ENCODE assay signal across 8 cellular contexts in the genomic region with DNA sequence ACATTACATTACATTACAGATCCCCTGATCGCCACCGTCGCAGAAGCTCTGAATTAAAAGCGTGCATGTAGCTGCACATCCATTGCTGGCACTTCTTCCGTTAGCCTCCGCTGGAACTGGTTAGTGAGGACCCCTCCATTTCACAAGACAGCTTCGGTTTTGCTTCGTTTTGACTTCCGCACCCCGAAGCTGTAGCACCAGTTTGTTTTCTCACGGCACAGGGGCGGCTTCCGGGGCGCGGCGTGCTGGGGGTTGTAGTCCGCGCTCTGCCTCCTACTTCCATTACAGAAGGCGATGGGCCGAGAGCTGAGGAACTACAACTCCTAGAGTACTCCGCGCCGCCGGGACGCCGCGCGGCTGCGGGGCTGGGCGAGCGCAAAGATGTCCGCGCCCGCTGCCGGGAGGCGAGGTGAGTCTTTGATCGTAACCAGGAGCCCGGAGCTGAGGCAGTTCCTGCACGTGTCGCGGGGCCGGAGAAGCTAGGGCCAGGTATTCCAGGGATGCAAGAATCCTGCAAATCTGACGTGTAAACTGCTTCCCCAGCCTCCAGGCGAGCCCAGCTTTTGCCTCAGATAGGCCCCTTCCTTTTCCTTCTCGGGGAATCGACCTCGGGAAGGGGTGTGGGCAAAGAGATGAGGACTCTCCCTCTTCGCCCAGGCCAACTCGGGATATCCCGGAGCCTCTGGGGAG. TPM values are rescaled to one million over a fixed set of nuclear protein-coding genes. Genes with fewer than 3 reads are reported as not detected.
DNase-seq lines count a peak whose midpoint lies in the region; ATAC-seq lines count a peak whose summit lies in the region.

Gene PEX26, plus strand, starts transcription at position 352 of the 690 bp plus-strand sequence. CDS start 387 bp downstream, outside the sequence.

- H3K9me3 ChIP-seq in KOPT-K1 (ENCODE audit: insufficient read depth, low read length, poor library complexity, severe bottlenecking), result no peaks in the 10 kb centered on the region
- no peaks in the 10 kb centered on the region for H3K9me3 ChIP-seq in naive thymus-derived CD4-positive, alpha-beta T cell (ENCODE audit: control insufficient read depth in 2 of 3, low read length in 3 of 3)

- peaks cover 22 to 66% (median 61%) of the 10 kb centered on the region in 7 donors for H3K4me1 Mint-ChIP-seq in naive thymus-derived CD4-positive, alpha-beta T cell
- peaks cover 42 to 59% of the 10 kb centered on the region in 2 donors for H3K4me1 Mint-ChIP-seq in stimulated activated naive B cell treated with anti-CD40 and anti-IgM and Interleukin-4, amounts not matched to agents 10 μg/mL and 1 μg/mL and 100 μg/mL, for 72 hours

- peaks cover 19 to 27% of the 10 kb centered on the region in 2 donors for H3K4me1 ChIP-seq in naive thymus-derived CD4-positive, alpha-beta T cell (ENCODE audit: control insufficient read depth in 2 of 2, insufficient read depth in 2 of 2, low read length in 2 of 2)

- no peaks in the 10 kb centered on the region for H3K27me3 ChIP-seq in naive thymus-derived CD4-positive, alpha-beta T cell (ENCODE audit: control insufficient read depth in 2 of 2, insufficient read depth in 2 of 2, low read length in 2 of 2)

- peak; percentile 94 for ATAC-seq in GM21737 (IDR thresholded peaks at IDR 0.05; ENCODE audit: unreplicated experiment)
- ATAC-seq in naive thymus-derived CD4-positive, alpha-beta T cell, result peak; percentile 99
- ATAC-seq in stimulated activated naive B cell treated with anti-CD40 and anti-IgM and Interleukin-4, amounts not matched to agents 10 μg/mL and 1 μg/mL and 100 μg/mL, for 72 hours (replicated peaks), result peak; percentile 98 to 99

- peaks cover 0 to 4% (median 0%) of the 10 kb centered on the region in 11 donors for H3K9me3 Mint-ChIP-seq in naive thymus-derived CD4-positive, alpha-beta T cell
- peaks cover 0 to 3% of the 10 kb centered on the region in 2 donors for H3K9me3 Mint-ChIP-seq in stimulated activated naive B cell treated with anti-CD40 and anti-IgM and Interleukin-4, amounts not matched to agents 10 μg/mL and 1 μg/mL and 100 μg/mL, for 72 hours

- intact Hi-C loops in naive thymus-derived CD4-positive, alpha-beta T cell (cut with micrococcal nuclease), result loop anchor here (1.0 to 5.0 kb wide), 17 partner anchors 53 to 1640 kb away; partner anchors contain the start of genes ATP6V1E1 (in 2 of the 2), BCL2L13 (in 2 of the 2), MICAL3 (in 2 of the 2) and USP18 (in 2 of the 2)

- peaks cover 36% of the 10 kb centered on the region for H3K36me3 ChIP-seq in KOPT-K1 (ENCODE audit: insufficient read depth, low read length)
- H3K36me3 ChIP-seq in naive thymus-derived CD4-positive, alpha-beta T cell (ENCODE audit: control insufficient read depth in 2 of 3, insufficient read depth in 3 of 3, low read length in 3 of 3), result peaks cover 3 to 35% (median 4%) of the 10 kb centered on the region in 3 experiments

- DNase-seq in DMS79 (lab: John Stamatoyannopoulos, UW), result peak; percentile 73
- DNase-seq in RPMI7951 (ENCODE audit: low read depth), result peak; percentile 92
- peak; percentile 89 to 90 for DNase-seq in activated T-helper 1 cell treated with anti-CD3 and anti-CD28 coated beads, Interleukin-2, amount 50 U/mL, for 16 hours (ENCODE audit: low read depth in 1 of 2, low spot score in 1 of 2)
- peak; percentile 95 for DNase-seq in fibroblast of gingiva (ENCODE audit: low read depth)
- peak; percentile 85 to 96 (median 95) for DNase-seq in naive thymus-derived CD4-positive, alpha-beta T cell
- peak; percentile 93 for DNase-seq in stimulated activated naive B cell treated with anti-CD40 and anti-IgM and Interleukin-4, amounts not matched to agents 10 μg/mL and 1 μg/mL and 100 μg/mL, for 72 hours

- H3K4me3 ChIP-seq in naive thymus-derived CD4-positive, alpha-beta T cell (ENCODE audit: low read length), result peak within 1 kb of the TSS; percentile 96

- POLR2A ChIA-PET in naive thymus-derived CD4-positive, alpha-beta T cell (lab: Charles Lee), result interaction anchor here (0.7 to 2.6 kb wide), 10 partner anchors 8 to 1067 kb away, joined by 3 to 18 read pairs (median 4); partner anchors contain the start of genes ESS2 and USP18

- no peaks in the 10 kb centered on the region for H3K27me3 Mint-ChIP-seq in naive thymus-derived CD4-positive, alpha-beta T cell
- H3K27me3 Mint-ChIP-seq in stimulated activated naive B cell treated with anti-CD40 and anti-IgM and Interleukin-4, amounts not matched to agents 10 μg/mL and 1 μg/mL and 100 μg/mL, for 72 hours, result no peaks in the 10 kb centered on the region

- peaks cover 5 to 28% (median 24%) of the 10 kb centered on the region in 5 donors for H3K36me3 Mint-ChIP-seq in naive thymus-derived CD4-positive, alpha-beta T cell
- peaks cover 32 to 41% of the 10 kb centered on the region in 2 donors for H3K36me3 Mint-ChIP-seq in stimulated activated naive B cell treated with anti-CD40 and anti-IgM and Interleukin-4, amounts not matched to agents 10 μg/mL and 1 μg/mL and 100 μg/mL, for 72 hours

- CTCF ChIA-PET in naive thymus-derived CD4-positive, alpha-beta T cell (lab: Charles Lee), result interaction anchor here (0.7 to 4.1 kb wide), 6 partner anchors 79 to 341 kb away, joined by 3 to 87 read pairs (median 6); no protein-coding TSS in a partner anchor

- H3K4me3 Mint-ChIP-seq in naive thymus-derived CD4-positive, alpha-beta T cell, result peak within 1 kb of the TSS; percentile 94 to 100 (median 97)
- peak within 1 kb of the TSS; percentile 86 to 93 for H3K4me3 Mint-ChIP-seq in stimulated activated naive B cell treated with anti-CD40 and anti-IgM and Interleukin-4, amounts not matched to agents 10 μg/mL and 1 μg/mL and 100 μg/mL, for 72 hours

- H3K27ac Mint-ChIP-seq in naive thymus-derived CD4-positive, alpha-beta T cell, result peak within 1 kb of the TSS; percentile 93 to 99 (median 98)
- peak within 1 kb of the TSS; percentile 95 for H3K27ac Mint-ChIP-seq in stimulated activated naive B cell treated with anti-CD40 and anti-IgM and Interleukin-4, amounts not matched to agents 10 μg/mL and 1 μg/mL and 100 μg/mL, for 72 hours

- H3K27ac ChIP-seq in KOPT-K1 (ENCODE audit: low read depth, low read length, poor library complexity, severe bottlenecking), result peak within 1 kb of the TSS; percentile 90
- H3K27ac ChIP-seq in naive thymus-derived CD4-positive, alpha-beta T cell (ENCODE audit: low read depth, low read length), result peak within 1 kb of the TSS; percentile 80

RNA-seq across cellular contexts. Expression of gene PEX26, which starts in this region (rescaled TPM):
- total RNA-seq in RPMI7951 (2014; rRNA removed; shearing (Covaris generic)), result 10.2 and 11.5 TPM in 2 replicates
- total RNA-seq in naive thymus-derived CD4-positive, alpha-beta T cell, result 10 to 100 TPM; 30.1 to 42.8 (median 35.5) TPM
- 1 to 10 TPM; 3.8 to 4.1 TPM for polyA plus RNA-seq in naive thymus-derived CD4-positive, alpha-beta T cell

Comparison
In these comparisons a context has a peak if more than half of its experiments do, and no peak if none do; other contexts are left out.
1. Peak in every context shown above with its lines: DNase-seq, ATAC-seq, H3K4me3 ChIP-seq and H3K27ac ChIP-seq.